Comparison of ENCODE assay signal across 8 cellular contexts in genomic region chr13:46893820-46894533, GRCh38. TPM values are rescaled to one million over a fixed set of nuclear protein-coding genes. Genes with fewer than 3 reads are reported as not detected.
DNase-seq lines count a peak whose midpoint lies in the region; ATAC-seq and TF ChIP-seq lines count a peak whose summit lies in the region.

No MANE protein-coding gene starts in this region.

- no peaks in the 10 kb centered on the region for H3K27me3 ChIP-seq in CD8-positive, alpha-beta T cell (ENCODE audit: insufficient read depth, low read length)
- H3K27me3 ChIP-seq in HUES64 (ENCODE audit: insufficient read depth, low read length) (peaks cover 9% of the 10 kb centered on the region), hepatocyte (peaks cover 13% of the 10 kb centered on the region), vagina (no peaks in the 10 kb centered on the region)

- H3K27ac Mint-ChIP-seq in CD8-positive, alpha-beta T cell, result no peak overlapping the region

- H3K4me3 Mint-ChIP-seq in CD8-positive, alpha-beta T cell, result peak overlapping the region; percentile 71

- DNase-seq in CD8-positive, alpha-beta T cell, result peak; percentile 22 to 74 (median 50)
- DNase-seq in GM20000 (ENCODE audit: low spot score), result peak; percentile 80
- peak; percentile 2 for DNase-seq in T-helper 22 cell (ENCODE audit: low read depth)
- peak in 55 of 58 donors; percentile 19 to 83 (median 60) for DNase-seq in anterior cingulate cortex (lab: John Stamatoyannopoulos, UW)
- peak; percentile 87 for DNase-seq in hepatocyte (ENCODE audit: low spot score)
- DNase-seq in renal cortical epithelial cell (ENCODE audit: low read depth), result peak; percentile 16
- no peak for DNase-seq in vagina (ENCODE audit: extremely low spot score in 2 of 2)

- H3K4me3 ChIP-seq in CD8-positive, alpha-beta T cell (ENCODE audit: low read depth, low read length), result peak overlapping the region; percentile 29
- H3K4me3 ChIP-seq in HUES64 (ENCODE audit: low read length) (peak overlapping the region; percentile 66), hepatocyte (peak overlapping the region; percentile 68), vagina (peak overlapping the region; percentile 51 to 69)

- TF ChIP-seq CTCF in CD8-positive, alpha-beta T cell (IDR thresholded peaks at IDR 0.05), result peak; percentile 86
- TF ChIP-seq CTCF in GM20000 (IDR thresholded peaks at IDR 0.05; ENCODE audit: extremely low read depth, missing control alignments) (peak; percentile 69), hepatocyte (IDR thresholded peaks at IDR 0.05; ENCODE audit: poor library complexity) (peak; percentile 99), vagina (IDR thresholded peaks at IDR 0.05) (peak; percentile 59 to 98 (median 91))

- intact Hi-C loops in CD8-positive, alpha-beta T cell (cut with DNase I, micrococcal nuclease), result loop anchor here (2.0 to 5.0 kb wide), 2 partner anchors 1873 to 1875 kb away; no protein-coding TSS in a partner anchor
- intact Hi-C loops in vagina (cut with DNase I), result no loop called here

- H3K9me3 Mint-ChIP-seq in CD8-positive, alpha-beta T cell, result no peaks in the 10 kb centered on the region

- H4K20me1 ChIP-seq in hepatocyte (ENCODE audit: insufficient read depth, poor library complexity, severe bottlenecking), result no peaks in the 10 kb centered on the region

- no peaks in the 10 kb centered on the region for H3K36me3 Mint-ChIP-seq in CD8-positive, alpha-beta T cell

- peak; percentile 90 for ATAC-seq in CD8-positive, alpha-beta T cell

- 18% methylated on average over 25 of the region's 34 CpGs for WGBS in HUES64
- 6% methylated on average over 26 of the region's 34 CpGs for WGBS in hepatocyte (ENCODE audit: low lambda C conversion rate, missing lambda C conversion rate)

- CTCF ChIA-PET in CD8-positive, alpha-beta T cell (lab: Charles Lee), result interaction anchor here (1.3 to 1.9 kb wide), 4 partner anchors 8 to 37 kb away, joined by 3 to 5 read pairs (median 4); no protein-coding TSS in a partner anchor

- peak overlapping the region; percentile 94 for H2AFZ ChIP-seq in hepatocyte

- H3K27ac ChIP-seq in CD8-positive, alpha-beta T cell (ENCODE audit: low read depth, low read length), result no peak overlapping the region
- H3K27ac ChIP-seq in HUES64 (ENCODE audit: low read depth, low read length) (no peak overlapping the region), hepatocyte (no peak overlapping the region), vagina (peak overlapping the region; percentile 71)

- H3K4me1 Mint-ChIP-seq in CD8-positive, alpha-beta T cell (ENCODE audit: low read depth), result peaks cover 25% of the 10 kb centered on the region

- peaks cover 50% of the 10 kb centered on the region for H3K27me3 Mint-ChIP-seq in CD8-positive, alpha-beta T cell (ENCODE audit: low read depth)

- peak overlapping the region; percentile 53 for H3K9ac ChIP-seq in HUES64 (ENCODE audit: low read depth, low read length)

- no peak for TF ChIP-seq POLR2A in vagina (IDR thresholded peaks at IDR 0.05)

- H3K9me2 ChIP-seq in hepatocyte (replicated peaks; ENCODE audit: insufficient read depth), result no peaks in the 10 kb centered on the region

- no peaks in the 10 kb centered on the region for H3K4me1 ChIP-seq in CD8-positive, alpha-beta T cell (ENCODE audit: insufficient read depth, low read length)
- H3K4me1 ChIP-seq in HUES64 (ENCODE audit: insufficient read depth, low read length) (peaks cover 20% of the 10 kb centered on the region), hepatocyte (ENCODE audit: insufficient read depth) (peaks cover 4% of the 10 kb centered on the region), vagina (peaks cover 14% of the 10 kb centered on the region)

- POLR2A ChIA-PET in CD8-positive, alpha-beta T cell (lab: Charles Lee), result no interaction called here

- H3K36me3 ChIP-seq in CD8-positive, alpha-beta T cell (ENCODE audit: insufficient read depth, low read length), result no peaks in the 10 kb centered on the region
- H3K36me3 ChIP-seq in HUES64 (ENCODE audit: insufficient read depth, low read length), result no peaks in the 10 kb centered on the region
- H3K36me3 ChIP-seq in hepatocyte (replicated peaks; ENCODE audit: insufficient read depth, low read depth), result no peaks in the 10 kb centered on the region
- H3K36me3 ChIP-seq in vagina, result no peaks in the 10 kb centered on the region

- H3K4me2 ChIP-seq in hepatocyte, result peak overlapping the region; percentile 87

- H3K9me3 ChIP-seq in CD8-positive, alpha-beta T cell (ENCODE audit: low read length), result no peaks in the 10 kb centered on the region
- H3K9me3 ChIP-seq in HUES64 (ENCODE audit: insufficient read depth, low read depth, low read length) (no peaks in the 10 kb centered on the region), hepatocyte (ENCODE audit: low read depth) (no peaks in the 10 kb centered on the region), vagina (no peaks in the 10 kb centered on the region)

- no peaks in the 10 kb centered on the region for H3K79me2 ChIP-seq in hepatocyte

RNA-seq across cellular contexts. Expression of gene HTR2A, which starts 2.9 kb away (rescaled TPM):
- not detected for total RNA-seq in CD8-positive, alpha-beta T cell
- polyA plus RNA-seq in HUES64 (2013, experiment 1 of 2), result not detected
- polyA plus RNA-seq in HUES64 (2013, experiment 2 of 2), result 0.06 TPM
- total RNA-seq in hepatocyte (0.20 and 0.23 TPM in 2 replicates), renal cortical epithelial cell (not detected in 2 replicates), vagina (2.2 TPM)
- polyA plus RNA-seq in hepatocyte, result 0.11 TPM in 1 of 2 replicates, not detected in the other

Comparison
In these comparisons a context has a peak if more than half of its experiments do, and no peak if none do; other contexts are left out.
1. DNase-seq: peak in CD8-positive, alpha-beta T cell (7 of 7), GM20000 (single experiment), T-helper 22 cell (single experiment), anterior cingulate cortex (55 of 58), hepatocyte (single experiment) and renal cortical epithelial cell (single experiment); none in vagina (0 of 2).
2. Peak in every context shown above with its lines, with median percentiles within 50 percentile points of each other: H3K4me3 ChIP-seq and CTCF ChIP-seq.